ENCODE assay signal across 1 cellular context in genomic region chr16:65876624-65877023, GRCh38.
TF ChIP-seq lines count a peak whose summit lies in the region.

No MANE protein-coding gene starts in this region.

TF ChIP-seq in IMR-90, 13 proteins besides CTCF, POLR2A, EP300 and RAD21:
- TF ChIP-seq, protein P1, sequence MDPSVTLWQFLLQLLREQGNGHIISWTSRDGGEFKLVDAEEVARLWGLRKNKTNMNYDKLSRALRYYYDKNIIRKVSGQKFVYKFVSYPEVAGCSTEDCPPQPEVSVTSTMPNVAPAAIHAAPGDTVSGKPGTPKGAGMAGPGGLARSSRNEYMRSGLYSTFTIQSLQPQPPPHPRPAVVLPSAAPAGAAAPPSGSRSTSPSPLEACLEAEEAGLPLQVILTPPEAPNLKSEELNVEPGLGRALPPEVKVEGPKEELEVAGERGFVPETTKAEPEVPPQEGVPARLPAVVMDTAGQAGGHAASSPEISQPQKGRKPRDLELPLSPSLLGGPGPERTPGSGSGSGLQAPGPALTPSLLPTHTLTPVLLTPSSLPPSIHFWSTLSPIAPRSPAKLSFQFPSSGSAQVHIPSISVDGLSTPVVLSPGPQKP (IDR thresholded peaks at IDR 0.05; ENCODE audit: borderline replicate concordance, low read depth, low read length) = no peak
- no peak for TF ChIP-seq SMC3 (IDR thresholded peaks at IDR 0.05; ENCODE audit: low read depth, low read length)
- no peak for TF ChIP-seq BHLHE40 (IDR thresholded peaks at IDR 0.05; ENCODE audit: low read depth, low read length)
- TF ChIP-seq RFX5 (IDR thresholded peaks at IDR 0.05; ENCODE audit: low read depth, low read length) = no peak
TF ChIP-seq in IMR-90: peak in this region for 0.
